ENCODE assay signal across 30 cellular contexts in genomic region chr10:132748545-132749427, GRCh38. TPM values are rescaled to one million over a fixed set of nuclear protein-coding genes. Genes with fewer than 3 reads are reported as not detected.
"Had no signal": no experiment of that assay in that cellular context is flagged by ENCODE, and none has a peak within 500 bp of the region (broad histone marks: within the 10 kb centered on the region; RNA-seq: fewer than 3 reads in every experiment).

No MANE protein-coding gene starts in this region.

- H3K4me1 ChIP-seq: breast epithelium, lower lobe of right lung, testis, uterus had no signal

- H3K9me3 Mint-ChIP-seq: activated CD4-positive, alpha-beta memory T cell treated with anti-CD3 and anti-CD28 coated beads for 36 hours; activated CD4-positive, alpha-beta T cell treated with anti-CD3 and anti-CD28 coated beads, Interleukin-2, amount 10 ng/mL, durations not matched to agents 24 days and 14 days; activated naive CD4-positive, alpha-beta T cell treated with anti-CD3 and anti-CD28 coated beads, Interleukin-2, amount 50 U/mL, for 24 hours; activated T-cell treated with anti-CD3 and anti-CD28 coated beads, Interleukin-2, amount 50 U/mL, for 24 hours; activated T-helper 17 cell treated with anti-CD3 and anti-CD28 coated beads, Interleukin-2, amount 50 U/mL, for 72 hours; naive thymus-derived CD8-positive, alpha-beta T cell; type B pancreatic cell had no signal

- H3K4me3 Mint-ChIP-seq: activated CD4-positive, alpha-beta memory T cell treated with anti-CD3 and anti-CD28 coated beads for 36 hours; activated CD4-positive, alpha-beta T cell treated with anti-CD3 and anti-CD28 coated beads, Interleukin-2, amount 10 ng/mL, durations not matched to agents 24 days and 14 days; activated naive CD4-positive, alpha-beta T cell treated with anti-CD3 and anti-CD28 coated beads, Interleukin-2, amount 50 U/mL, for 24 hours; activated T-cell treated with anti-CD3 and anti-CD28 coated beads, Interleukin-2, amount 50 U/mL, for 24 hours; activated T-helper 17 cell treated with anti-CD3 and anti-CD28 coated beads, Interleukin-2, amount 50 U/mL, for 72 hours; naive thymus-derived CD8-positive, alpha-beta T cell; type B pancreatic cell had no signal

- H3K27me3 ChIP-seq: breast epithelium, gastroesophageal sphincter, testis, uterus had no signal

- H3K27me3 Mint-ChIP-seq: activated CD4-positive, alpha-beta memory T cell treated with anti-CD3 and anti-CD28 coated beads for 36 hours; activated CD4-positive, alpha-beta T cell treated with anti-CD3 and anti-CD28 coated beads, Interleukin-2, amount 10 ng/mL, durations not matched to agents 24 days and 14 days; activated naive CD4-positive, alpha-beta T cell treated with anti-CD3 and anti-CD28 coated beads, Interleukin-2, amount 50 U/mL, for 24 hours; activated T-cell treated with anti-CD3 and anti-CD28 coated beads, Interleukin-2, amount 50 U/mL, for 24 hours; activated T-helper 17 cell treated with anti-CD3 and anti-CD28 coated beads, Interleukin-2, amount 50 U/mL, for 72 hours; naive thymus-derived CD8-positive, alpha-beta T cell had no signal

- H3K36me3 ChIP-seq: breast epithelium, uterus had no signal

- H3K27ac Mint-ChIP-seq: activated CD4-positive, alpha-beta memory T cell treated with anti-CD3 and anti-CD28 coated beads for 36 hours; activated CD4-positive, alpha-beta T cell treated with anti-CD3 and anti-CD28 coated beads, Interleukin-2, amount 10 ng/mL, durations not matched to agents 24 days and 14 days; activated naive CD4-positive, alpha-beta T cell treated with anti-CD3 and anti-CD28 coated beads, Interleukin-2, amount 50 U/mL, for 24 hours; activated T-cell treated with anti-CD3 and anti-CD28 coated beads, Interleukin-2, amount 50 U/mL, for 24 hours; activated T-helper 17 cell treated with anti-CD3 and anti-CD28 coated beads, Interleukin-2, amount 50 U/mL, for 72 hours; naive thymus-derived CD8-positive, alpha-beta T cell; type B pancreatic cell had no signal

- H3K4me1 Mint-ChIP-seq: activated CD4-positive, alpha-beta T cell treated with anti-CD3 and anti-CD28 coated beads, Interleukin-2, amount 10 ng/mL, durations not matched to agents 24 days and 14 days; activated naive CD4-positive, alpha-beta T cell treated with anti-CD3 and anti-CD28 coated beads, Interleukin-2, amount 50 U/mL, for 24 hours; activated T-helper 17 cell treated with anti-CD3 and anti-CD28 coated beads, Interleukin-2, amount 50 U/mL, for 72 hours had no signal

- DNase-seq: activated CD4-positive, alpha-beta memory T cell treated with anti-CD3 and anti-CD28 coated beads for 36 hours; activated CD4-positive, alpha-beta T cell treated with anti-CD3 and anti-CD28 coated beads, Interleukin-2, amount 10 ng/mL, durations not matched to agents 24 days and 14 days; activated CD8-positive, alpha-beta memory T cell treated with anti-CD3 and anti-CD28 coated beads, Interleukin-2, amount 50 U/mL, for 48 hours; activated gamma-delta T cell treated with Interleukin-2 at 50 U/mL for 16 hours; activated T-cell treated with anti-CD3 and anti-CD28 coated beads, Interleukin-2, amount 50 U/mL, for 24 hours; central memory CD4-positive, alpha-beta T cell; hippocampal formation; kidney; lower lobe of right lung; mesenchymal stem cell; naive thymus-derived CD8-positive, alpha-beta T cell; stimulated activated CD4-positive, alpha-beta T cell treated with anti-CD3 and anti-CD28 coated beads, Interleukin-12 subunit alpha, Interleukin-12 subunit beta, amount 100 ng/mL, for 4 hours; stimulated activated CD4-positive, alpha-beta T cell treated with anti-CD3 and anti-CD28 coated beads, Interleukin-4, amount 100 ng/mL, for 1 hour; stimulated activated naive CD8-positive, alpha-beta T cell treated with anti-CD3 and anti-CD28 coated beads, Interleukin-15, Interleukin-2, amounts not matched to agents 100 U/mL and 50 U/mL, for 24 hours; T-helper 9 cell; testis; uterus had no signal

- H3K27ac ChIP-seq: breast epithelium, gastroesophageal sphincter, lower lobe of right lung, skin epidermis, testis, uterus, VCaP had no signal

- H3K4me3 ChIP-seq: breast epithelium, gastroesophageal sphincter, lower lobe of right lung, skin epidermis, testis, uterus had no signal

- H3K36me3 Mint-ChIP-seq: type B pancreatic cell had no signal

- H3K9me3 ChIP-seq: breast epithelium, gastroesophageal sphincter, lower lobe of right lung, testis, uterus had no signal

RNA-seq across cellular contexts. Expression of gene NKX6-2, which starts 37.2 kb away (rescaled TPM):
- total RNA-seq: activated CD4-positive, alpha-beta memory T cell treated with anti-CD3 and anti-CD28 coated beads for 36 hours; activated CD4-positive, alpha-beta T cell treated with anti-CD3 and anti-CD28 coated beads, Interleukin-2, amount 10 ng/mL, durations not matched to agents 24 days and 14 days; activated T-helper 17 cell treated with anti-CD3 and anti-CD28 coated beads, Interleukin-2, amount 50 U/mL, for 72 hours; breast epithelium; endothelial cell of umbilical vein; fibroblast of lung; fibroblast of villous mesenchyme; gastroesophageal sphincter; left lobe of liver; lower lobe of right lung; naive thymus-derived CD8-positive, alpha-beta T cell; osteoblast; T-helper 1 cell treated with Interleukin-12 subunit alpha and Interleukin-12 subunit beta and Interleukin-4 antibody, amounts not matched to agents 30 ng/mL and 1 ng/mL, for 36 hours had no signal
- polyA plus RNA-seq: endothelial cell of umbilical vein, fibroblast of lung had no signal
